8 cellular contexts compared by ENCODE assay signal in the genomic region with DNA sequence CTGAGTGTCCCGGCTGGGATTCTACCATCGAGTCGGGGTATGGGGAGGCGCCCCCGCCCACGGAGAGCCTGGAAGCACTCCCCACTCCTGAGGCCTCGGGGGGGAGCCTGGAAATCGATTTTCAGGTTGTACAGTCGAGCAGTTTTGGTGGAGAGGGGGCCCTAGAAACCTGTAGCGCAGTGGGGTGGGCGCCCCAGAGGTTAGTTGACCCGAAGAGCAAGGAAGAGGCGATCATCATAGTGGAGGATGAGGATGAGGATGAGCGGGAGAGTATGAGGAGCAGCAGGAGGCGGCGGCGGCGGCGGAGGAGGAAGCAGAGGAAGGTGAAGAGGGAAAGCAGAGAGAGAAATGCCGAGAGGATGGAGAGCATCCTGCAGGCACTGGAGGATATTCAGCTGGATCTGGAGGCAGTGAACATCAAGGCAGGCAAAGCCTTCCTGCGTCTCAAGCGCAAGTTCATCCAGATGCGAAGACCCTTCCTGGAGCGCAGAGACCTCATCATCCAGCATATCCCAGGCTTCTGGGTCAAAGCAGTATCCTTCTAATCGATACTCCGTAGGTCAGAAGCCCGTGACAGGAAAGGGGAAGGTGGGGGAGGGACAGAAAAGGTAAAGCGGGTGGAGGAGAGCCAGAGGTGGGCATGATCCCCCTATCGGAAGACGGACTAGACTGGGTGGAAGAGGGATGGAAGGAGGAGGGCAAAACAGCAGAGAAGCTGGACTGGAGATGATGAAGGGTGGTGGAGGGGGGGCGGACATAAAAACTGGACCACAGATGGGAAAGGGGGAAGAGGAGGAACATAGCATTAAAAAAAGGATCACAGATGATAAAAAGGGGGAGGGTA. TPM values are rescaled to one million over a fixed set of nuclear protein-coding genes. Genes with fewer than 3 reads are reported as not detected.
DNase-seq lines count a peak whose midpoint lies in the region; ATAC-seq and TF ChIP-seq lines count a peak whose summit lies in the region.

No MANE protein-coding gene starts in this region.

- H3K4me3 Mint-ChIP-seq in naive thymus-derived CD4-positive, alpha-beta T cell = peak overlapping the region; percentile 87 to 98 (median 92)

- H3K36me3 Mint-ChIP-seq in naive thymus-derived CD4-positive, alpha-beta T cell = peaks cover 0 to 12% (median 6%) of the 10 kb centered on the region in 5 donors

- H3K27ac Mint-ChIP-seq in naive thymus-derived CD4-positive, alpha-beta T cell = peak overlapping the region; percentile 85 to 98 (median 94)

- peaks cover 0 to 3% (median 0%) of the 10 kb centered on the region in 5 donors for H3K27me3 Mint-ChIP-seq in naive thymus-derived CD4-positive, alpha-beta T cell

- H3K9me3 Mint-ChIP-seq in naive thymus-derived CD4-positive, alpha-beta T cell = peaks cover 0 to 9% (median 0%) of the 10 kb centered on the region in 11 donors

- CTCF ChIA-PET in naive thymus-derived CD4-positive, alpha-beta T cell (lab: Charles Lee) = interaction anchor here (1.0 kb wide), 1 partner anchor 11 kb away, joined by 3 read pairs; no protein-coding TSS in a partner anchor

- H3K36me3 ChIP-seq in naive thymus-derived CD4-positive, alpha-beta T cell (ENCODE audit: control insufficient read depth in 2 of 3, insufficient read depth in 3 of 3, low read length in 3 of 3) = peaks cover 0 to 25% (median 5%) of the 10 kb centered on the region in 3 experiments

- peak overlapping the region; percentile 72 for H3K4me3 ChIP-seq in AG09309 (ENCODE audit: control insufficient read depth, low read depth, low read length)
- peak overlapping the region; percentile 55 for H3K4me3 ChIP-seq in Jurkat, Clone E6-1 (ENCODE audit: low read length)
- H3K4me3 ChIP-seq in choroid plexus epithelial cell (ENCODE audit: low read depth, low read length) = peak overlapping the region; percentile 71
- peak overlapping the region; percentile 64 for H3K4me3 ChIP-seq in naive thymus-derived CD4-positive, alpha-beta T cell (ENCODE audit: low read length)

- no peak for TF ChIP-seq CTCF in AG09309 (IDR thresholded peaks at IDR 0.05; ENCODE audit: control insufficient read depth, insufficient read depth, low read depth, low read length, missing control alignments)
- no peak for TF ChIP-seq CTCF in choroid plexus epithelial cell (conservative IDR thresholded peaks at IDR 0.05; ENCODE audit: low read depth, low read length)

- H3K4me1 Mint-ChIP-seq in naive thymus-derived CD4-positive, alpha-beta T cell = peaks cover 25 to 55% (median 46%) of the 10 kb centered on the region in 7 donors

- H3K9me3 ChIP-seq in naive thymus-derived CD4-positive, alpha-beta T cell (ENCODE audit: control insufficient read depth in 2 of 3, low read length in 3 of 3) = no peaks in the 10 kb centered on the region

- peak overlapping the region; percentile 85 for H3K27ac ChIP-seq in naive thymus-derived CD4-positive, alpha-beta T cell (ENCODE audit: low read depth, low read length)

- ATAC-seq in naive thymus-derived CD4-positive, alpha-beta T cell = no peak
- ATAC-seq in GM18907 (IDR thresholded peaks at IDR 0.05; ENCODE audit: unreplicated experiment) (no peak), GM21825 (IDR thresholded peaks at IDR 0.05; ENCODE audit: unreplicated experiment) (no peak)

- H3K4me1 ChIP-seq in naive thymus-derived CD4-positive, alpha-beta T cell (ENCODE audit: control insufficient read depth in 2 of 2, insufficient read depth in 2 of 2, low read length in 2 of 2) = peaks cover 0 to 12% of the 10 kb centered on the region in 2 donors

- POLR2A ChIA-PET in naive thymus-derived CD4-positive, alpha-beta T cell (lab: Charles Lee) = interaction anchor here (1.0 to 3.3 kb wide), 7 partner anchors 8 to 142 kb away, joined by 4 to 42 read pairs (median 6); partner anchors contain the start of genes KANTR and KDM5C

- DNase-seq in AG09309 (ENCODE audit: low read depth) (no peak), choroid plexus epithelial cell (ENCODE audit: low read depth) (no peak), NCI-H2029 (lab: John Stamatoyannopoulos, UW) (no peak), NCI-H1417 treated with DMSO at 0.1 percent for 48 hours (lab: John Stamatoyannopoulos, UW) (no peak)
- no peak for DNase-seq in Jurkat, Clone E6-1 (ENCODE audit: low read depth, low spot score)
- DNase-seq in naive thymus-derived CD4-positive, alpha-beta T cell = no peak

- H3K27me3 ChIP-seq in naive thymus-derived CD4-positive, alpha-beta T cell (ENCODE audit: control insufficient read depth in 2 of 2, insufficient read depth in 2 of 2, low read length in 2 of 2) = no peaks in the 10 kb centered on the region

- intact Hi-C loops in naive thymus-derived CD4-positive, alpha-beta T cell (cut with micrococcal nuclease) = loop anchor here (1.0 to 10.0 kb wide), 7 partner anchors 10 to 1554 kb away; partner anchors contain the start of genes RIBC1 (in 2 of the 2), SMC1A (in 2 of the 2) and HUWE1 (in 1 of the 2)

RNA-seq across cellular contexts. Expression of gene TSPYL2, which starts 0.8 kb away (rescaled TPM):
- 34.7 TPM for polyA plus RNA-seq in Jurkat, Clone E6-1 (2012; ENCODE audit: insufficient read depth, insufficient read length)
- 100 to 1,000 TPM in 4 of 5 experiments, 10 to 100 TPM in 1; 23.4 to 239 (median 166) TPM for total RNA-seq in naive thymus-derived CD4-positive, alpha-beta T cell
- 10 to 100 TPM; 21.9 to 40.9 TPM for polyA plus RNA-seq in naive thymus-derived CD4-positive, alpha-beta T cell

RNA-seq across cellular contexts. Expression of gene KANTR, which starts 10.9 kb away (rescaled TPM):
- polyA plus RNA-seq in Jurkat, Clone E6-1 (2012; ENCODE audit: insufficient read depth, insufficient read length) = 5.2 TPM
- 10 to 100 TPM; 12.5 to 29.9 (median 16.9) TPM for total RNA-seq in naive thymus-derived CD4-positive, alpha-beta T cell
- polyA plus RNA-seq in naive thymus-derived CD4-positive, alpha-beta T cell = 1 to 10 TPM; 1.7 to 4.6 TPM

RNA-seq across cellular contexts. Expression of gene GPR173, which starts 34.4 kb away (rescaled TPM):
- not detected for polyA plus RNA-seq in Jurkat, Clone E6-1 (2012; ENCODE audit: insufficient read depth, insufficient read length)
- under 1 TPM in 2 of 5 experiments, not detected in 3; 0.13 to 0.47 TPM for total RNA-seq in naive thymus-derived CD4-positive, alpha-beta T cell
- polyA plus RNA-seq in naive thymus-derived CD4-positive, alpha-beta T cell = not detected
